ENCODE assay signal across 10 cellular contexts in the genomic region with DNA sequence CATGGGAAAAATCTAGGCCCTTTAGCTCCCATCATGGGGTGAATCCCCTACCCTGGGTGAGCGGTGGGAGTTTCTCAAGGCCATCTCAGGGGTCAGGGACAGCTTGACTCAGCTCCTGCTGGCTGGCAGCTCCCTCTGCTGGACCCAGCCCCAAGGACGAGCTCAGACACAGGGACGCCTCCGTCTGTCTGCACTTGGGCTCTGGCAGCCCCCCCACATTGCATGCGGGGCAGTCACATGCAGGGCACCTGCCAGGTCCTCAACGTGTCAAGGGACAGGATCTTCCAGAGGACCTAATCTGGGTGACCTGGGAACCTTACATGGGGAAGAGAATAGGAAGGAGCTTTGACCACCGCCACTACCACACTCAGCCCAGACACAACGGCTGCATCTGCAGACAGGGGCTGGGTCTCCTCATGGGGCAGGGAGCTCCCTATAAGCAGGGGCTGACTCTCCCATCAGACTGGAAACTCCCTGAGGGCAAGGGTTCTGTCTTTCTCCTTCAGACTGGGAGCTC.
DNase-seq lines count a peak whose midpoint lies in the region; ATAC-seq and TF ChIP-seq lines count a peak whose summit lies in the region.
"Had no signal": no experiment of that assay in that cellular context is flagged by ENCODE, and none has a peak within 500 bp of the region (broad histone marks: within the 10 kb centered on the region; RNA-seq: fewer than 3 reads in every experiment).

No MANE protein-coding gene starts in this region.

- CTCF ChIA-PET in WTC11 (lab: Charles Lee), result interaction anchor here (0.8 to 5.0 kb wide), 66 partner anchors 11 to 346 kb away, joined by 3 to 77 read pairs (median 5); a partner anchor contains a TSS

- H3K9me3 ChIP-seq in psoas muscle (no peaks in the 10 kb centered on the region), Karpas-422 (ENCODE audit: low read length) (no peaks in the 10 kb centered on the region)

- peaks cover 22% of the 10 kb centered on the region for H3K4me1 ChIP-seq in psoas muscle
- peaks cover 8% of the 10 kb centered on the region for H3K4me1 ChIP-seq in Karpas-422 (ENCODE audit: low read length)

- POLR2A ChIA-PET in WTC11 (lab: Charles Lee), result interaction anchor here (1.0 to 1.4 kb wide), 4 partner anchors 40 to 185 kb away, joined by 4 to 6 read pairs (median 5); a partner anchor contains a TSS

- DNase-seq in WTC11 (ENCODE audit: low spot score) (peak; percentile 77), left cardiac atrium (peak; percentile 58), psoas muscle (peak; percentile 81 to 89), Karpas-422 (no peak), GM03348 (ENCODE audit: low spot score) (no peak), HT-29 (ENCODE audit: low spot score) (no peak)
- DNase-seq: NCI-H1092 had no signal

- H3K9ac ChIP-seq in Karpas-422 (ENCODE audit: low read length), result no peak overlapping the region

- 21 to 36% (median 21%) methylated on average over 8 of the region's 8 CpGs for WGBS in psoas muscle, 3 donors

- H3K27ac Mint-ChIP-seq in WTC11, result no peak overlapping the region
- no peak overlapping the region for H3K27ac Mint-ChIP-seq in stimulated activated memory B cell treated with anti-CD40 and anti-IgM and Interleukin-4, amounts not matched to agents 10 μg/mL and 1 μg/mL and 100 μg/mL, for 72 hours
- H3K27ac Mint-ChIP-seq: stimulated activated naive CD8-positive, alpha-beta T cell treated with anti-CD3 and anti-CD28 coated beads, Interleukin-15, Interleukin-2, amounts not matched to agents 100 ng/mL and 50 ng/mL, for 24 hours had no signal

- H3K4me3 ChIP-seq in psoas muscle (no peak overlapping the region), Karpas-422 (ENCODE audit: low read length) (no peak overlapping the region)

- no peak overlapping the region for H2AFZ ChIP-seq in Karpas-422 (ENCODE audit: low read length)

- peaks cover 8% of the 10 kb centered on the region for H3K9me3 Mint-ChIP-seq in WTC11
- peaks cover 5% of the 10 kb centered on the region for H3K9me3 Mint-ChIP-seq in stimulated activated memory B cell treated with anti-CD40 and anti-IgM and Interleukin-4, amounts not matched to agents 10 μg/mL and 1 μg/mL and 100 μg/mL, for 72 hours

- H3K27me3 Mint-ChIP-seq in WTC11 (ENCODE audit: low read depth), result no peaks in the 10 kb centered on the region
- H3K27me3 Mint-ChIP-seq in stimulated activated memory B cell treated with anti-CD40 and anti-IgM and Interleukin-4, amounts not matched to agents 10 μg/mL and 1 μg/mL and 100 μg/mL, for 72 hours, result peaks cover 50% of the 10 kb centered on the region

- peaks cover under 1% of the 10 kb centered on the region for H3K4me1 Mint-ChIP-seq in WTC11
- no peaks in the 10 kb centered on the region for H3K4me1 Mint-ChIP-seq in stimulated activated memory B cell treated with anti-CD40 and anti-IgM and Interleukin-4, amounts not matched to agents 10 μg/mL and 1 μg/mL and 100 μg/mL, for 72 hours

- no peak overlapping the region for H3K4me2 ChIP-seq in Karpas-422 (ENCODE audit: low read depth, low read length, poor library complexity, severe bottlenecking)

- intact Hi-C loops in left cardiac atrium (cut with DNase I), result loop anchor here (5.0 to 10.0 kb wide), 3 partner anchors 48 to 189 kb away; no protein-coding TSS in a partner anchor
- intact Hi-C loops in psoas muscle (cut with DNase I), result loop anchor here (2.0 to 10.0 kb wide), 5 partner anchors 97 to 289 kb away; a partner anchor contains a TSS

- peaks cover 3% of the 10 kb centered on the region; the same call in 1 of the 2 replicates for H4K20me1 ChIP-seq in Karpas-422 (ENCODE audit: insufficient read depth, low read depth, low read length)

- H3K36me3 ChIP-seq in psoas muscle (ENCODE audit: insufficient read depth in 1 of 2, low read depth in 1 of 2), result no peaks in the 10 kb centered on the region
- H3K36me3 ChIP-seq in Karpas-422 (ENCODE audit: insufficient read depth, low read length), result no peaks in the 10 kb centered on the region

- ATAC-seq in WTC11 (peak; percentile 73), left cardiac atrium (peak; percentile 46 to 72), psoas muscle (peak; percentile 66 to 82 (median 78))
- no peak for ATAC-seq in stimulated activated memory B cell treated with anti-CD40 and anti-IgM and Interleukin-4, amounts not matched to agents 10 μg/mL and 1 μg/mL and 100 μg/mL, for 72 hours

- TF ChIP-seq CTCF in GM12872 (IDR thresholded peaks at IDR 0.05; ENCODE audit: insufficient read depth, low read depth, low read length) (0 out of 3 replicates have a peak, but pooled peaks have one; percentile 18), WTC11 (IDR thresholded peaks at IDR 0.05) (no peak), psoas muscle (IDR thresholded peaks at IDR 0.05) (peak; percentile 42)

- no peaks in the 10 kb centered on the region for H3K79me2 ChIP-seq in Karpas-422 (ENCODE audit: low read length)

- H3K27ac ChIP-seq in psoas muscle, result peak overlapping the region; percentile 86
- H3K27ac ChIP-seq in Karpas-422 (ENCODE audit: low read length), result no peak overlapping the region

- H3K27me3 ChIP-seq in psoas muscle (ENCODE audit: insufficient read depth in 3 of 3, low read length in 2 of 3) (no peaks in the 10 kb centered on the region), Karpas-422 (ENCODE audit: low read length) (peaks cover 4% of the 10 kb centered on the region; the same call in 1 of the 2 replicates)

- H3K4me3 Mint-ChIP-seq in WTC11, result no peak overlapping the region
- no peak overlapping the region for H3K4me3 Mint-ChIP-seq in stimulated activated memory B cell treated with anti-CD40 and anti-IgM and Interleukin-4, amounts not matched to agents 10 μg/mL and 1 μg/mL and 100 μg/mL, for 72 hours
- H3K4me3 Mint-ChIP-seq: stimulated activated naive CD8-positive, alpha-beta T cell treated with anti-CD3 and anti-CD28 coated beads, Interleukin-15, Interleukin-2, amounts not matched to agents 100 ng/mL and 50 ng/mL, for 24 hours had no signal

- no peaks in the 10 kb centered on the region for H3K36me3 Mint-ChIP-seq in WTC11
- H3K36me3 Mint-ChIP-seq in stimulated activated memory B cell treated with anti-CD40 and anti-IgM and Interleukin-4, amounts not matched to agents 10 μg/mL and 1 μg/mL and 100 μg/mL, for 72 hours, result peaks cover 6% of the 10 kb centered on the region

- no peaks in the 10 kb centered on the region for H3K9me2 ChIP-seq in Karpas-422 (replicated peaks; ENCODE audit: insufficient read depth, low read length)

TF ChIP-seq in WTC11, 78 proteins besides CTCF, POLR2A, EP300 and RAD21 (continues in another document):
- TF ChIP-seq, protein P1, sequence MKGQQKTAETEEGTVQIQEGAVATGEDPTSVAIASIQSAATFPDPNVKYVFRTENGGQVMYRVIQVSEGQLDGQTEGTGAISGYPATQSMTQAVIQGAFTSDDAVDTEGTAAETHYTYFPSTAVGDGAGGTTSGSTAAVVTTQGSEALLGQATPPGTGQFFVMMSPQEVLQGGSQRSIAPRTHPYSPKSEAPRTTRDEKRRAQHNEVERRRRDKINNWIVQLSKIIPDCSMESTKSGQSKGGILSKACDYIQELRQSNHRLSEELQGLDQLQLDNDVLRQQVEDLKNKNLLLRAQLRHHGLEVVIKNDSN (CRISPR knock-in tag; IDR thresholded peaks at IDR 0.05), result peak; percentile 37; the same call in 1 of the 2 replicates
- no peak for TF ChIP-seq ESRRA (CRISPR knock-in tag; IDR thresholded peaks at IDR 0.05; ENCODE audit: borderline replicate concordance)
- no peak for TF ChIP-seq MXD4 (CRISPR knock-in tag; IDR thresholded peaks at IDR 0.05; ENCODE audit: borderline replicate concordance)
- TF ChIP-seq, protein P2, sequence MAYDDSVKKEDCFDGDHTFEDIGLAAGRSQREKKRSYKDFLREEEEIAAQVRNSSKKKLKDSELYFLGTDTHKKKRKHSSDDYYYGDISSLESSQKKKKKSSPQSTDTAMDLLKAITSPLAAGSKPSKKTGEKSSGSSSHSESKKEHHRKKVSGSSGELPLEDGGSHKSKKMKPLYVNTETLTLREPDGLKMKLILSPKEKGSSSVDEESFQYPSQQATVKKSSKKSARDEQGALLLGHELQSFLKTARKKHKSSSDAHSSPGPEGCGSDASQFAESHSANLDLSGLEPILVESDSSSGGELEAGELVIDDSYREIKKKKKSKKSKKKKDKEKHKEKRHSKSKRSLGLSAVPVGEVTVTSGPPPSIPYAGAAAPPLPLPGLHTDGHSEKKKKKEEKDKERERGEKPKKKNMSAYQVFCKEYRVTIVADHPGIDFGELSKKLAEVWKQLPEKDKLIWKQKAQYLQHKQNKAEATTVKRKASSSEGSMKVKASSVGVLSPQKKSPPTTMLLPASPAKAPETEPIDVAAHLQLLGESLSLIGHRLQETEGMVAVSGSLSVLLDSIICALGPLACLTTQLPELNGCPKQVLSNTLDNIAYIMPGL (CRISPR knock-in tag; IDR thresholded peaks at IDR 0.05), result peak; percentile 54; the same call in 1 of the 2 replicates
- TF ChIP-seq, protein P3, sequence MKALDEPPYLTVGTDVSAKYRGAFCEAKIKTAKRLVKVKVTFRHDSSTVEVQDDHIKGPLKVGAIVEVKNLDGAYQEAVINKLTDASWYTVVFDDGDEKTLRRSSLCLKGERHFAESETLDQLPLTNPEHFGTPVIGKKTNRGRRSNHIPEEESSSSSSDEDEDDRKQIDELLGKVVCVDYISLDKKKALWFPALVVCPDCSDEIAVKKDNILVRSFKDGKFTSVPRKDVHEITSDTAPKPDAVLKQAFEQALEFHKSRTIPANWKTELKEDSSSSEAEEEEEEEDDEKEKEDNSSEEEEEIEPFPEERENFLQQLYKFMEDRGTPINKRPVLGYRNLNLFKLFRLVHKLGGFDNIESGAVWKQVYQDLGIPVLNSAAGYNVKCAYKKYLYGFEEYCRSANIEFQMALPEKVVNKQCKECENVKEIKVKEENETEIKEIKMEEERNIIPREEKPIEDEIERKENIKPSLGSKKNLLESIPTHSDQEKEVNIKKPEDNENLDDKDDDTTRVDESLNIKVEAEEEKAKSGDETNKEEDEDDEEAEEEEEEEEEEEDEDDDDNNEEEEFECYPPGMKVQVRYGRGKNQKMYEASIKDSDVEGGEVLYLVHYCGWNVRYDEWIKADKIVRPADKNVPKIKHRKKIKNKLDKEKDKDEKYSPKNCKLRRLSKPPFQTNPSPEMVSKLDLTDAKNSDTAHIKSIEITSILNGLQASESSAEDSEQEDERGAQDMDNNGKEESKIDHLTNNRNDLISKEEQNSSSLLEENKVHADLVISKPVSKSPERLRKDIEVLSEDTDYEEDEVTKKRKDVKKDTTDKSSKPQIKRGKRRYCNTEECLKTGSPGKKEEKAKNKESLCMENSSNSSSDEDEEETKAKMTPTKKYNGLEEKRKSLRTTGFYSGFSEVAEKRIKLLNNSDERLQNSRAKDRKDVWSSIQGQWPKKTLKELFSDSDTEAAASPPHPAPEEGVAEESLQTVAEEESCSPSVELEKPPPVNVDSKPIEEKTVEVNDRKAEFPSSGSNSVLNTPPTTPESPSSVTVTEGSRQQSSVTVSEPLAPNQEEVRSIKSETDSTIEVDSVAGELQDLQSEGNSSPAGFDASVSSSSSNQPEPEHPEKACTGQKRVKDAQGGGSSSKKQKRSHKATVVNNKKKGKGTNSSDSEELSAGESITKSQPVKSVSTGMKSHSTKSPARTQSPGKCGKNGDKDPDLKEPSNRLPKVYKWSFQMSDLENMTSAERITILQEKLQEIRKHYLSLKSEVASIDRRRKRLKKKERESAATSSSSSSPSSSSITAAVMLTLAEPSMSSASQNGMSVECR (CRISPR knock-in tag; IDR thresholded peaks at IDR 0.05; ENCODE audit: borderline replicate concordance), result no peak
- TF ChIP-seq NR1H2 (CRISPR knock-in tag; IDR thresholded peaks at IDR 0.05), result no peak

Comparison
In these comparisons a context has a peak if more than half of its experiments do, and no peak if none do; other contexts are left out.
1. DNase-seq: peak in WTC11 (single experiment), left cardiac atrium (single experiment) and psoas muscle (2 of 2); none in Karpas-422 (single experiment), GM03348 (single experiment) and HT-29 (single experiment).